Comparison of ENCODE assay signal across 18 cellular contexts in genomic region chr10:19570991-19571390, GRCh38.
DNase-seq lines count a peak whose midpoint lies in the region; ATAC-seq and TF ChIP-seq lines count a peak whose summit lies in the region.
"Had no signal": no experiment of that assay in that cellular context is flagged by ENCODE, and none has a peak within 500 bp of the region (broad histone marks: within the 10 kb centered on the region; RNA-seq: fewer than 3 reads in every experiment).

No MANE protein-coding gene starts in this region.

- H3K4me3 ChIP-seq in SK-N-MC = no peak overlapping the region
- no peak overlapping the region for H3K4me3 ChIP-seq in fibroblast of mammary gland (ENCODE audit: control insufficient read depth, low read depth, low read length)
- no peak overlapping the region for H3K4me3 ChIP-seq in psoas muscle
- no peak overlapping the region for H3K4me3 ChIP-seq in tibial artery
- no peak overlapping the region for H3K4me3 ChIP-seq in right lobe of liver
- H3K4me3 ChIP-seq: GM12878 had no signal

- H3K9me3 ChIP-seq in SK-N-MC (ENCODE audit: low read depth, low read length) = no peaks in the 10 kb centered on the region
- no peaks in the 10 kb centered on the region for H3K9me3 ChIP-seq in psoas muscle
- no peaks in the 10 kb centered on the region for H3K9me3 ChIP-seq in tibial artery
- no peaks in the 10 kb centered on the region for H3K9me3 ChIP-seq in right lobe of liver
- H3K9me3 ChIP-seq: Caco-2 had no signal

- H3K4me1 ChIP-seq in psoas muscle (peaks cover 14% of the 10 kb centered on the region), tibial artery (peaks cover 0 to 37% (median 0%) of the 10 kb centered on the region in 4 donors), right lobe of liver (no peaks in the 10 kb centered on the region)
- H3K4me1 ChIP-seq: Caco-2 had no signal

- H3K36me3 ChIP-seq in SK-N-MC (ENCODE audit: insufficient read depth, low read length) (no peaks in the 10 kb centered on the region), psoas muscle (ENCODE audit: insufficient read depth in 1 of 2, low read depth in 1 of 2) (no peaks in the 10 kb centered on the region), tibial artery (no peaks in the 10 kb centered on the region), right lobe of liver (no peaks in the 10 kb centered on the region)

- ATAC-seq in psoas muscle (peak in 3 of 4 donors; percentile 61 to 93 (median 77)), right lobe of liver (no peak)
- ATAC-seq: GM12878 had no signal

- no peaks in the 10 kb centered on the region for H3K27me3 ChIP-seq in psoas muscle (ENCODE audit: insufficient read depth in 3 of 3, low read length in 2 of 3)
- no peaks in the 10 kb centered on the region for H3K27me3 ChIP-seq in tibial artery
- H3K27me3 ChIP-seq in right lobe of liver = no peaks in the 10 kb centered on the region

- no peak for TF ChIP-seq POLR2A in right lobe of liver (IDR thresholded peaks at IDR 0.05)

- WGBS in psoas muscle, 3 donors = 13 to 39% (median 13%) methylated on average over 1 of the region's 1 CpG
- WGBS in right lobe of liver (ENCODE audit: insufficient coverage, low coverage, low lambda C conversion rate, missing lambda C conversion rate) = 24% methylated on average over 1 of the region's 1 CpG

- TF ChIP-seq CTCF in fibroblast of mammary gland (conservative IDR thresholded peaks at IDR 0.05; ENCODE audit: control insufficient read depth, insufficient read depth, low read depth, low read length) (no peak), psoas muscle (IDR thresholded peaks at IDR 0.05) (no peak), tibial artery (IDR thresholded peaks at IDR 0.05) (no peak), right lobe of liver (IDR thresholded peaks at IDR 0.05) (no peak)

- H3K27ac ChIP-seq in SK-N-MC (peak overlapping the region; percentile 46; the same call in 1 of the 2 replicates), psoas muscle (peak overlapping the region; percentile 56), tibial artery (peak overlapping the region; percentile 54 to 59), right lobe of liver (no peak overlapping the region)
- H3K27ac ChIP-seq: HL-60, KMS-11 had no signal

- intact Hi-C loops in psoas muscle (cut with DNase I) (no loop called here), tibial artery (cut with DNase I; ENCODE audit: low total_unique reads) (no loop called here), right lobe of liver (cut with DNase I) (no loop called here)

- H3K9ac ChIP-seq in SK-N-MC (ENCODE audit: insufficient read length) = no peak overlapping the region
- H3K9ac ChIP-seq: KMS-11 had no signal

- DNase-seq in SK-N-MC (ENCODE audit: low read depth, low spot score) = no peak
- DNase-seq in fibroblast of mammary gland (ENCODE audit: low read depth) = peak; percentile 3
- DNase-seq in psoas muscle = no peak
- DNase-seq in tibial artery = no peak
- no peak for DNase-seq in right lobe of liver
- no peak for DNase-seq in NOMO-1 treated with DMSO at 0.1 percent for 48 hours (lab: John Stamatoyannopoulos, UW; ENCODE audit: unreplicated experiment)
- no peak for DNase-seq in DMS53 treated with DMSO at 0.1 percent for 48 hours (lab: John Stamatoyannopoulos, UW; ENCODE audit: unreplicated experiment)
- DNase-seq: Caco-2; CD4-positive, alpha-beta T cell; H9; NCI-H1417; NCI-H187 treated with DMSO at 0.1 percent for 48 hours; NCI-H226; NCI-H69; SHP77 treated with DMSO at 0.1 percent for 48 hours had no signal

Comparison
In these comparisons a context has a peak if more than half of its experiments do, and no peak if none do; other contexts are left out.
1. H3K27ac ChIP-seq: peak in SK-N-MC (single experiment), psoas muscle (single experiment) and tibial artery (2 of 2); none in right lobe of liver (0 of 3).
2. ATAC-seq: peak in psoas muscle (3 of 4); none in right lobe of liver (0 of 4).